ENCODE assay signal across 18 cellular contexts in genomic region chr5:63145167-63145566, GRCh38.
DNase-seq lines count a peak whose midpoint lies in the region; ATAC-seq and TF ChIP-seq lines count a peak whose summit lies in the region.
"Had no signal": no experiment of that assay in that cellular context is flagged by ENCODE, and none has a peak within 500 bp of the region (broad histone marks: within the 10 kb centered on the region; RNA-seq: fewer than 3 reads in every experiment).

No MANE protein-coding gene starts in this region.

- intact Hi-C loops in Right ventricle myocardium inferior (cut with DNase I) = no loop called here
- intact Hi-C loops in cardiac septum (cut with DNase I) = no loop called here
- intact Hi-C loops in Right ventricle myocardium superior (cut with DNase I) = no loop called here
- intact Hi-C loops in aorta (cut with DNase I) = no loop called here
- intact Hi-C loops in mucosa of descending colon (cut with DNase I, micrococcal nuclease) = no loop called here

- peak; percentile 62 for ATAC-seq in Right ventricle myocardium inferior
- peak; percentile 70 for ATAC-seq in Right ventricle myocardium superior (ENCODE audit: poor library complexity)
- ATAC-seq in aorta (ENCODE audit: low FRiP score) = peak; percentile 33
- ATAC-seq in HG02623 (IDR thresholded peaks at IDR 0.05; ENCODE audit: unreplicated experiment) = no peak
- no peak for ATAC-seq in mucosa of descending colon
- ATAC-seq: Panc1 had no signal

- no peak overlapping the region for H3K4me3 ChIP-seq in aorta (ENCODE audit: low read length in 2 of 2)
- no peak overlapping the region for H3K4me3 ChIP-seq in SJCRH30
- H3K4me3 ChIP-seq in mucosa of descending colon = no peak overlapping the region
- H3K4me3 ChIP-seq: HAP-1 had no signal

- no peak for TF ChIP-seq CTCF in mucosa of descending colon (IDR thresholded peaks at IDR 0.05)

- H3K4me1 ChIP-seq in aorta (ENCODE audit: control insufficient read depth in 1 of 2, insufficient read depth in 2 of 2, low read length in 2 of 2) (no peaks in the 10 kb centered on the region), SJCRH30 (no peaks in the 10 kb centered on the region), mucosa of descending colon (ENCODE audit: low read depth) (no peaks in the 10 kb centered on the region)
- H3K4me1 ChIP-seq: HAP-1 had no signal

- H3K9me3 ChIP-seq in aorta (ENCODE audit: control insufficient read depth, low read length) = no peaks in the 10 kb centered on the region
- H3K9me3 ChIP-seq in SJCRH30 (replicated peaks) = no peaks in the 10 kb centered on the region
- H3K9me3 ChIP-seq in mucosa of descending colon = peaks cover 8% of the 10 kb centered on the region
- H3K9me3 ChIP-seq: HAP-1 had no signal

- H3K27me3 ChIP-seq in aorta (ENCODE audit: control insufficient read depth in 1 of 2, insufficient read depth in 2 of 2, low read length in 1 of 2) (no peaks in the 10 kb centered on the region), SJCRH30 (no peaks in the 10 kb centered on the region)

- H3K27ac ChIP-seq in aorta (ENCODE audit: low read depth in 1 of 2, low read length in 2 of 2) = no peak overlapping the region
- H3K27ac ChIP-seq in SJCRH30 = no peak overlapping the region
- H3K27ac ChIP-seq: C4-2B, HL-60 had no signal

- 50 to 53% methylated on average over 2 of the region's 2 CpGs for WGBS in aorta, 2 donors

- H3K36me3 ChIP-seq in aorta (ENCODE audit: control insufficient read depth in 1 of 2, insufficient read depth in 2 of 2, low read length in 1 of 2) = no peaks in the 10 kb centered on the region
- no peaks in the 10 kb centered on the region for H3K36me3 ChIP-seq in SJCRH30
- no peaks in the 10 kb centered on the region for H3K36me3 ChIP-seq in mucosa of descending colon (ENCODE audit: low read depth)
- H3K36me3 ChIP-seq: HAP-1 had no signal

- DNase-seq in Right ventricle myocardium inferior (ENCODE audit: missing footprints) (no peak), cardiac septum (ENCODE audit: low spot score) (no peak), Right ventricle myocardium superior (peak; percentile 29), medulla oblongata (ENCODE audit: extremely low spot score) (peak; percentile 45), aorta (no peak), SJCRH30 (no peak), mucosa of descending colon (no peak)
- DNase-seq: 8988T, DMS153, KG1, NCI-H1092, NCI-H1694, NCI-H774 had no signal

Comparison
In these comparisons a context has a peak if more than half of its experiments do, and no peak if none do; other contexts are left out.
1. DNase-seq: peak in Right ventricle myocardium superior (single experiment) and medulla oblongata (single experiment); none in Right ventricle myocardium inferior (single experiment), cardiac septum (single experiment), aorta (0 of 2), SJCRH30 (0 of 2) and mucosa of descending colon (0 of 3).
2. ATAC-seq: peak in Right ventricle myocardium inferior (single experiment), Right ventricle myocardium superior (single experiment) and aorta (single experiment); none in HG02623 (single experiment) and mucosa of descending colon (single experiment).